Comparison of ENCODE assay signal across 9 cellular contexts in the genomic region with DNA sequence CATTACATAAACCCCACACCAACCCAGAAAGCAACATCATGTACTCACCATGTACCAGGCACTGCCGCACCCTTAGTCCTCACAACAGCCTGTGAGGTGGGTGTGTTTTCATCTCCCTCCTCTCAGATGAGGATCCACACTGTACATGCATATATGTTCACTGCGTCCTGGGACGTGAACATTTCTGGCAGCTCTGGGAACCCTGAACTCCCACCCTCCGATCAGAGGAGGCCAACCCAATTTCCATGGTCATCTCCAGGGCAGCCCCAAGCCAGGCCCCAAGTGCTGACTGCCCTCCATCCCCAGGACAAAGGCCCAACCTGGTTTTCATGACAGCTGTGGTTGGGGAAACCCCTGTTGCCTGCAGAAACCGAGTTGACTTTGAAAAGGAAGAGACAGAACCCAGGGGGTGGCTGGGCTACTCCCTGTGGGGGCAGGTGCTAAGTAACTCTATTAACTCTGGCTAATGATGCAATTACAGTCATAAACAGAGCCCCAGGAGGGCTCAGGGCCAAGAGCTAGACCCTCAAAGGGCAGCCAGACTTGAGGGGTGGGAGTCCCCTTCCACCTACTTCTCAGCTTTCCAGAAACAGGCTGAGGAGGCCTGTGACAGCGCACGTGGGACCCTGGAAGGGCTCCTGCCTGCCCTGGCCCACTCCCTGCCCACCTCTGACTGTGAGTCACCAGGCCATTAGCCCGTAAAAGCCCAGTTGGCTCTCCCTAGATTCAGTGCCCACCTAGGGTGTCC. TPM values are rescaled to one million over a fixed set of nuclear protein-coding genes. Genes with fewer than 3 reads are reported as not detected.
DNase-seq lines count a peak whose midpoint lies in the region; ATAC-seq and TF ChIP-seq lines count a peak whose summit lies in the region.
"Had no signal": no experiment of that assay in that cellular context is flagged by ENCODE, and none has a peak within 500 bp of the region (broad histone marks: within the 10 kb centered on the region; RNA-seq: fewer than 3 reads in every experiment).

No MANE protein-coding gene starts in this region.

- peak overlapping the region; percentile 73 to 95 (median 81) for H3K27ac Mint-ChIP-seq in naive thymus-derived CD8-positive, alpha-beta T cell

- H3K4me1 Mint-ChIP-seq in naive thymus-derived CD8-positive, alpha-beta T cell: peaks cover 13 to 65% (median 48%) of the 10 kb centered on the region in 4 donors

- no peaks in the 10 kb centered on the region for H3K27me3 ChIP-seq in thoracic aorta (replicated peaks; ENCODE audit: insufficient read depth)

- TF ChIP-seq CTCF in cardiac fibroblast (IDR thresholded peaks at IDR 0.05; ENCODE audit: low read depth, low read length): no peak
- TF ChIP-seq CTCF in thoracic aorta (IDR thresholded peaks at IDR 0.05): no peak

- no peaks in the 10 kb centered on the region for H3K27me3 Mint-ChIP-seq in naive thymus-derived CD8-positive, alpha-beta T cell

- H3K27ac ChIP-seq in thoracic aorta: peak overlapping the region; percentile 92 to 94

- H3K9me3 Mint-ChIP-seq in naive thymus-derived CD8-positive, alpha-beta T cell: no peaks in the 10 kb centered on the region

- no peaks in the 10 kb centered on the region for H3K36me3 ChIP-seq in thoracic aorta

- no peaks in the 10 kb centered on the region for H3K36me3 Mint-ChIP-seq in naive thymus-derived CD8-positive, alpha-beta T cell

- POLR2A ChIA-PET in naive thymus-derived CD8-positive, alpha-beta T cell (lab: Charles Lee): interaction anchor here (0.9 to 3.2 kb wide), 4 partner anchors 26 to 54 kb away, joined by 3 to 26 read pairs (median 4); partner anchors contain the start of gene TOMM6

- H3K9me3 ChIP-seq in thoracic aorta: no peaks in the 10 kb centered on the region

- ATAC-seq in GM18868 (IDR thresholded peaks at IDR 0.05; ENCODE audit: unreplicated experiment) (peak; percentile 37), HG03025 (IDR thresholded peaks at IDR 0.05; ENCODE audit: low FRiP score, unreplicated experiment) (peak; percentile 24), thoracic aorta (ENCODE audit: insufficient number of reproducible peaks, low FRiP score, low read depth) (no peak), GM19324 (IDR thresholded peaks at IDR 0.05; ENCODE audit: low FRiP score, unreplicated experiment) (no peak)
- ATAC-seq in naive thymus-derived CD8-positive, alpha-beta T cell: peak; percentile 39 to 69

- peaks cover 24 to 47% of the 10 kb centered on the region in 2 donors for H3K4me1 ChIP-seq in thoracic aorta (ENCODE audit: control insufficient read depth in 1 of 2, low read depth in 2 of 2)

- H3K4me3 Mint-ChIP-seq in naive thymus-derived CD8-positive, alpha-beta T cell: peak overlapping the region; percentile 3 to 91 (median 56)

- DNase-seq in T-helper 22 cell (ENCODE audit: low read depth) (peak; percentile 53), cardiac fibroblast (ENCODE audit: low read depth in 2 of 2) (peak in 1 of 2 donors; percentile 18), thoracic aorta (ENCODE audit: low spot score) (no peak), NCI-H1092 treated with DMSO at 0.1 percent for 48 hours (lab: John Stamatoyannopoulos, UW) (no peak)
- DNase-seq in naive thymus-derived CD8-positive, alpha-beta T cell: peak in 9 of 10 donors; percentile 26 to 75 (median 64)

- H3K4me3 ChIP-seq in cardiac fibroblast (replicated peaks in 1 of 2; ENCODE audit: low read depth in 2 of 2, low read length in 2 of 2) (peak overlapping the region; percentile 51 to 82), thoracic aorta (peak overlapping the region; percentile 97)

RNA-seq across cellular contexts. Expression of gene TFEB, which starts 2.6 kb away (rescaled TPM):
- 10 to 100 TPM in 1 of 2 experiments, 1 to 10 TPM in 1; 9.2 to 10.8 TPM for total RNA-seq in naive thymus-derived CD8-positive, alpha-beta T cell
- 1 to 10 TPM; 2.6 to 9.4 (median 6.1) TPM for polyA plus RNA-seq in naive thymus-derived CD8-positive, alpha-beta T cell
- total RNA-seq in thoracic aorta: 10 to 100 TPM; 22.9 to 23.8 TPM

RNA-seq across cellular contexts. Expression of gene PGC, which starts 14.4 kb away (rescaled TPM):
- not detected for total RNA-seq in naive thymus-derived CD8-positive, alpha-beta T cell
- not detected for polyA plus RNA-seq in naive thymus-derived CD8-positive, alpha-beta T cell
- 10 to 100 TPM in 1 of 2 donors, not detected in 1; 53.1 TPM for total RNA-seq in thoracic aorta
- total RNA-seq: fibroblast of lung had no signal
- polyA plus RNA-seq: fibroblast of lung had no signal

RNA-seq across cellular contexts. Expression of gene FRS3, which starts 46.9 kb away (rescaled TPM):
- total RNA-seq in naive thymus-derived CD8-positive, alpha-beta T cell: 1 to 10 TPM; 7.5 to 7.6 TPM
- polyA plus RNA-seq in naive thymus-derived CD8-positive, alpha-beta T cell: 1 to 10 TPM in 2 of 3 donors, under 1 TPM in 1; 0.91 to 2.8 (median 2.1) TPM
- total RNA-seq in thoracic aorta: 1 to 10 TPM; 2.6 to 3.2 TPM

RNA-seq across cellular contexts. Expression of gene PRICKLE4, which starts 47.8 kb away (rescaled TPM):
- total RNA-seq in naive thymus-derived CD8-positive, alpha-beta T cell: not detected
- not detected for polyA plus RNA-seq in naive thymus-derived CD8-positive, alpha-beta T cell
- total RNA-seq in thoracic aorta: 1 to 10 TPM; 3.1 to 4.6 TPM
- total RNA-seq: fibroblast of lung had no signal

RNA-seq across cellular contexts. Expression of gene TOMM6, which starts 54.7 kb away (rescaled TPM):
- 100 to 1,000 TPM; 134 to 135 TPM for total RNA-seq in naive thymus-derived CD8-positive, alpha-beta T cell
- 100 to 1,000 TPM; 433 to 440 (median 433) TPM for polyA plus RNA-seq in naive thymus-derived CD8-positive, alpha-beta T cell
- 10 to 100 TPM; 62.7 to 63.1 TPM for total RNA-seq in thoracic aorta

Comparison
In these comparisons a context has a peak if more than half of its experiments do, and no peak if none do; other contexts are left out.
1. ATAC-seq: peak in GM18868 (single experiment), HG03025 (single experiment) and naive thymus-derived CD8-positive, alpha-beta T cell (2 of 2); none in thoracic aorta (single experiment) and GM19324 (single experiment).
2. DNase-seq: peak in T-helper 22 cell (single experiment) and naive thymus-derived CD8-positive, alpha-beta T cell (9 of 10); none in thoracic aorta (single experiment) and NCI-H1092 treated with DMSO at 0.1 percent for 48 hours (single experiment).